ENCODE assay signal across 10 cellular contexts in the genomic region with DNA sequence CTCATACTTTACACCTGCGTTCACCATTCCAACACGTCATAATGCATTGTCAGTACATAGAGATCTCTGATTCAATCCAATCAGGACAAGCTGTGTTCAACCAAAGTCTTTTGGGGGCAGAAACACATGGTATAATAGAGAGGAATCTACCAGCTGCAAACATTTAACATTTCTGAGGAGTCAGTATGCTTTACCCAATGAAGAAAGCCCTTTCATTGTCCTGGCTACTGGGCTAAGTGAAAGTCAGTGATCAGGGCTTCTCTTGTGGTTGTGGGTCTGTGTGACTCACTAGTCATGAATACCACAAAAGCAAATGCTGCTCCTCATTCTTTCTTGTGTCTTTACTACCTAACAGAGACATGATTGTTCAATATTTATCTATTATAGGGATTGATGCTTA.
DNase-seq lines count a peak whose midpoint lies in the region; ATAC-seq, FAIRE-seq and TF ChIP-seq lines count a peak whose summit lies in the region.
"Had no signal": no experiment of that assay in that cellular context is flagged by ENCODE, and none has a peak within 500 bp of the region (broad histone marks: within the 10 kb centered on the region; RNA-seq: fewer than 3 reads in every experiment).

No MANE protein-coding gene starts in this region.

- H4K20me1 ChIP-seq in astrocyte (ENCODE audit: insufficient read depth, low read length), result no peaks in the 10 kb centered on the region

- peak overlapping the region; percentile 30 for H3K27ac ChIP-seq in astrocyte (ENCODE audit: low read depth, low read length)
- H3K27ac ChIP-seq in parathyroid adenoma, result peak overlapping the region; percentile 99

- peaks cover 8% of the 10 kb centered on the region for H3K9me3 Mint-ChIP-seq in astrocyte (ENCODE audit: unreplicated experiment)

- H3K4me3 ChIP-seq in astrocyte (ENCODE audit: insufficient read depth, low read depth, low read length) (no peak overlapping the region), parathyroid adenoma (ENCODE audit: low read depth, low read length) (no peak overlapping the region)
- H3K4me3 ChIP-seq: MG63, mucosa of descending colon had no signal

- no peak overlapping the region for H3K4me3 Mint-ChIP-seq in astrocyte (ENCODE audit: unreplicated experiment)

- H3K9me3 ChIP-seq in astrocyte (ENCODE audit: insufficient read depth, low read depth, low read length), result no peaks in the 10 kb centered on the region
- H3K9me3 ChIP-seq in parathyroid adenoma (ENCODE audit: control insufficient read depth, low read length), result no peaks in the 10 kb centered on the region
- H3K9me3 ChIP-seq: MG63, mucosa of descending colon had no signal

- no peaks in the 10 kb centered on the region for H3K36me3 ChIP-seq in astrocyte (ENCODE audit: insufficient read depth, low read length)
- no peaks in the 10 kb centered on the region for H3K36me3 ChIP-seq in parathyroid adenoma (ENCODE audit: control insufficient read depth, insufficient read depth, low read length)
- H3K36me3 ChIP-seq: MG63 had no signal

- H3K27me3 ChIP-seq in astrocyte (ENCODE audit: insufficient read depth, low read length) (peaks cover 6% of the 10 kb centered on the region), parathyroid adenoma (ENCODE audit: control insufficient read depth, insufficient read depth, low read length) (no peaks in the 10 kb centered on the region)
- H3K27me3 ChIP-seq: MG63 had no signal

- H3K4me2 ChIP-seq in astrocyte (ENCODE audit: low read length) (peak overlapping the region; percentile 58), parathyroid adenoma (ENCODE audit: low read length) (no peak overlapping the region)

- H3K36me3 Mint-ChIP-seq in astrocyte (ENCODE audit: low read depth, unreplicated experiment), result no peaks in the 10 kb centered on the region

- peak; percentile 93 for ATAC-seq in GM18907 (IDR thresholded peaks at IDR 0.05; ENCODE audit: unreplicated experiment)
- ATAC-seq in HG03378 (IDR thresholded peaks at IDR 0.05; ENCODE audit: unreplicated experiment), result peak; percentile 85
- ATAC-seq: mucosa of descending colon had no signal

- peaks cover 51% of the 10 kb centered on the region for H3K27me3 Mint-ChIP-seq in astrocyte (ENCODE audit: low read depth, unreplicated experiment)

- FAIRE-seq in astrocyte (lab: Jason Lieb, UNC), result peak; percentile 81

- H2AFZ ChIP-seq in astrocyte (ENCODE audit: low read depth, low read length), result no peak overlapping the region
- H2AFZ ChIP-seq in parathyroid adenoma, result no peak overlapping the region

- peaks cover 18% of the 10 kb centered on the region for H3K4me1 Mint-ChIP-seq in astrocyte (ENCODE audit: low read depth, unreplicated experiment)

- H3K79me2 ChIP-seq in astrocyte (ENCODE audit: insufficient read depth, low read length) (no peaks in the 10 kb centered on the region), parathyroid adenoma (peaks cover 2% of the 10 kb centered on the region)

- H3K9ac ChIP-seq in astrocyte (ENCODE audit: low read length) (no peak overlapping the region), parathyroid adenoma (peak overlapping the region; percentile 37)

- DNase-seq in astrocyte (ENCODE audit: low read depth), result peak; percentile 98
- DNase-seq in stimulated activated CD4-positive, alpha-beta T cell treated with anti-CD3 and anti-CD28 coated beads, Interleukin-12 subunit alpha, Interleukin-12 subunit beta, amount 100 ng/mL, for 4 hours, result no peak
- no peak for DNase-seq in HuH-7 (ENCODE audit: low spot score)
- no peak for DNase-seq in activated CD4-positive, CD25-positive, alpha-beta regulatory T cell (lab: John Stamatoyannopoulos, UW)
- DNase-seq in NCI-H1105 treated with DMSO at 0.1 percent for 48 hours (lab: John Stamatoyannopoulos, UW), result no peak
- DNase-seq: MG63, mucosa of descending colon had no signal

- H3K4me1 ChIP-seq in astrocyte (ENCODE audit: insufficient read depth, low read length) (peaks cover 22% of the 10 kb centered on the region), parathyroid adenoma (peaks cover 33% of the 10 kb centered on the region)

- H3K27ac Mint-ChIP-seq in astrocyte (ENCODE audit: unreplicated experiment), result no peak overlapping the region

- no peak for TF ChIP-seq CTCF in astrocyte (IDR thresholded peaks at IDR 0.05; ENCODE audit: insufficient read depth, low read depth, low read length)
- no peak for TF ChIP-seq CTCF in parathyroid adenoma (IDR thresholded peaks at IDR 0.05)
